Comparison of ENCODE assay signal across 18 cellular contexts in the genomic region with DNA sequence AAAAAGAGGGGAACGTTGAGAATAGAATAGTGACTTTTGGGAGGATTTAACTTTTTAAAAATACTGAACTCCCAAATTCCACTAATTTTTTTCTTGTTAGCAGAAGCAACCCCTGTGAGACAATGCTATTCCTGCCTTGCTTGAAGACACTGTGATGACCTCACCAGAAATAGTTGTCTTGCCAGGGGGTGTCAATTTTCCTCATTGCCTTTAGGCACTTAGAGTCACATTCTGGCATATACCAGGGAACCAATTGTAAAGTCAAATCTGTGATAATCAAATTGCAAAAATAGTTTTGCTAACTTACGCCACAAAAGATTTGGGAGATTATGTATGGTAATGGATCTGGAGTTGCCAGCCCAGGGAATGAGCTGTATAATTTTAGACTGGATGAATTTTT. TPM values are rescaled to one million over a fixed set of nuclear protein-coding genes. Genes with fewer than 3 reads are reported as not detected.
DNase-seq lines count a peak whose midpoint lies in the region; ATAC-seq and TF ChIP-seq lines count a peak whose summit lies in the region.
"Had no signal": no experiment of that assay in that cellular context is flagged by ENCODE, and none has a peak within 500 bp of the region (broad histone marks: within the 10 kb centered on the region; RNA-seq: fewer than 3 reads in every experiment).

No MANE protein-coding gene starts in this region.

- no peaks in the 10 kb centered on the region for H3K36me3 Mint-ChIP-seq in Caco-2 (ENCODE audit: insufficient read depth, unreplicated experiment)
- H3K36me3 Mint-ChIP-seq: CD4-positive, CD25-positive, alpha-beta regulatory T cell; CD8-positive, alpha-beta memory T cell had no signal

- intact Hi-C loops in Caco-2 (cut with micrococcal nuclease; ENCODE audit: unreplicated experiment), result no loop called here

- H3K9me2 ChIP-seq in GM23248 (ENCODE audit: insufficient read depth), result no peaks in the 10 kb centered on the region

- H2BK15ac ChIP-seq in mesendoderm (replicated peaks; ENCODE audit: low read depth), result no peak overlapping the region

- no peaks in the 10 kb centered on the region for H4K20me1 ChIP-seq in GM23248 (ENCODE audit: insufficient read depth)

- H3K27ac Mint-ChIP-seq in Caco-2 (ENCODE audit: unreplicated experiment), result no peak overlapping the region
- H3K27ac Mint-ChIP-seq: CD4-positive, CD25-positive, alpha-beta regulatory T cell; CD8-positive, alpha-beta memory T cell; GM23338 had no signal

- H3K9ac ChIP-seq in GM23248 (no peak overlapping the region), adipocyte (ENCODE audit: low read length) (no peak overlapping the region), mesendoderm (ENCODE audit: low read length) (no peak overlapping the region)

- H3K79me2 ChIP-seq in GM23248 (ENCODE audit: insufficient read depth) (no peaks in the 10 kb centered on the region), mesendoderm (ENCODE audit: control insufficient read depth, insufficient read depth, low read length) (no peaks in the 10 kb centered on the region)

- POLR2A ChIA-PET in Caco-2 (lab: Charles Lee), result no interaction called here

- no peak overlapping the region for H2BK120ac ChIP-seq in mesendoderm (ENCODE audit: low read depth, low read length)

- no peaks in the 10 kb centered on the region for H3K9me3 ChIP-seq in GM23248 (ENCODE audit: low read depth)
- no peaks in the 10 kb centered on the region for H3K9me3 ChIP-seq in adipocyte (ENCODE audit: control insufficient read depth, low read length)
- H3K9me3 ChIP-seq in Caco-2, result no peaks in the 10 kb centered on the region
- H3K9me3 ChIP-seq: BE2C had no signal

- no peaks in the 10 kb centered on the region for H3K9me3 Mint-ChIP-seq in Caco-2 (ENCODE audit: unreplicated experiment)
- H3K9me3 Mint-ChIP-seq: CD4-positive, CD25-positive, alpha-beta regulatory T cell; CD8-positive, alpha-beta memory T cell; GM23338 had no signal

- no peaks in the 10 kb centered on the region for H3K27me3 ChIP-seq in GM23248 (replicated peaks; ENCODE audit: insufficient read depth)
- H3K27me3 ChIP-seq in adipocyte (replicated peaks; ENCODE audit: control insufficient read depth, insufficient read depth, low read length), result no peaks in the 10 kb centered on the region
- no peaks in the 10 kb centered on the region for H3K27me3 ChIP-seq in mesendoderm (ENCODE audit: insufficient read depth, low read length, poor library complexity)
- no peaks in the 10 kb centered on the region; the same call in 1 of the 2 replicates for H3K27me3 ChIP-seq in Caco-2 (replicated peaks; ENCODE audit: control insufficient read depth, insufficient read depth, low read length)
- H3K27me3 ChIP-seq: BE2C had no signal

- peaks cover 12% of the 10 kb centered on the region for H3K27me3 Mint-ChIP-seq in Caco-2 (ENCODE audit: insufficient read depth, unreplicated experiment)

- no peak overlapping the region for H3K4me3 Mint-ChIP-seq in Caco-2 (ENCODE audit: unreplicated experiment)
- H3K4me3 Mint-ChIP-seq: CD4-positive, CD25-positive, alpha-beta regulatory T cell; CD8-positive, alpha-beta memory T cell; GM23338 had no signal

- no peak for TF ChIP-seq CTCF in Caco-2 (IDR thresholded peaks at IDR 0.05; ENCODE audit: insufficient read depth in 1 of 2, low read depth in 1 of 2, low read length in 1 of 2, severe bottlenecking in 1 of 2, unreplicated experiment in 1 of 2)

- in situ Hi-C loops in GM23248 (cut with MboI), result no loop called here

- 41 to 46% methylated on average over 2 of the region's 2 CpGs for WGBS in GM23248 (ENCODE audit: low coverage in 1 of 2, low lambda C conversion rate in 2 of 2, missing lambda C conversion rate in 2 of 2), 2 experiments
- WGBS in mesendoderm (ENCODE audit: extremely low coverage, insufficient coverage, low lambda C conversion rate), result no CpG with 5 or more reads among the region's 2 CpGs

- H3K36me3 ChIP-seq in GM23248 (ENCODE audit: low read depth), result no peaks in the 10 kb centered on the region
- no peaks in the 10 kb centered on the region for H3K36me3 ChIP-seq in adipocyte (ENCODE audit: control insufficient read depth, insufficient read depth, low read length, severe bottlenecking)
- no peaks in the 10 kb centered on the region for H3K36me3 ChIP-seq in mesendoderm (ENCODE audit: control insufficient read depth, insufficient read depth, low read length)
- H3K36me3 ChIP-seq in Caco-2 (ENCODE audit: control insufficient read depth, insufficient read depth, low read length), result no peaks in the 10 kb centered on the region
- H3K36me3 ChIP-seq: BE2C had no signal

- H3K23ac ChIP-seq in mesendoderm (ENCODE audit: low read length), result no peak overlapping the region

- H3K4me1 ChIP-seq in GM23248 (ENCODE audit: insufficient read depth) (no peaks in the 10 kb centered on the region), adipocyte (ENCODE audit: control insufficient read depth, insufficient read depth, low read length) (no peaks in the 10 kb centered on the region), mesendoderm (ENCODE audit: control insufficient read depth, low read depth, low read length) (no peaks in the 10 kb centered on the region), Caco-2 (no peaks in the 10 kb centered on the region)
- H3K4me1 ChIP-seq: BE2C had no signal

- DNase-seq in GM23248, result peak; percentile 17
- peak; percentile 22 for DNase-seq in adipocyte (ENCODE audit: low read depth)
- DNase-seq in mesendoderm, result peak; percentile 62
- no peak for DNase-seq in Caco-2
- no peak for DNase-seq in DMS 273 (lab: John Stamatoyannopoulos, UW; ENCODE audit: unreplicated experiment)
- DNase-seq: ACHN; BE2C; C1 segment of cervical spinal cord; CD4-positive, CD25-positive, alpha-beta regulatory T cell; CD8-positive, alpha-beta memory T cell; COR-L47; DMS153; DMS79; HCEC 1CT had no signal

- no peak overlapping the region for H3K4ac ChIP-seq in mesendoderm (ENCODE audit: low read depth, low read length)

- H2BK5ac ChIP-seq in mesendoderm (ENCODE audit: low read length), result no peak overlapping the region

- no peak overlapping the region for H4K5ac ChIP-seq in mesendoderm (ENCODE audit: low read length)

- ATAC-seq in GM19324 (IDR thresholded peaks at IDR 0.05; ENCODE audit: low FRiP score, unreplicated experiment), result no peak
- ATAC-seq: GM12878, GM23338 had no signal

- H3K4me2 ChIP-seq in GM23248 (ENCODE audit: unreplicated experiment), result no peak overlapping the region
- H3K4me2 ChIP-seq in mesendoderm (ENCODE audit: low read length), result no peak overlapping the region
- H3K4me2 ChIP-seq: GM23338 had no signal

- no peaks in the 10 kb centered on the region for H3K4me1 Mint-ChIP-seq in Caco-2 (ENCODE audit: low read depth, unreplicated experiment)
- H3K4me1 Mint-ChIP-seq: CD4-positive, CD25-positive, alpha-beta regulatory T cell; CD8-positive, alpha-beta memory T cell; GM23338 had no signal

- no peak overlapping the region for H3K56ac ChIP-seq in mesendoderm (ENCODE audit: low read length)

- H3K4me3 ChIP-seq in GM23248, result no peak overlapping the region
- H3K4me3 ChIP-seq in adipocyte (ENCODE audit: low read length), result no peak overlapping the region
- H3K4me3 ChIP-seq in mesendoderm (ENCODE audit: low read length), result no peak overlapping the region
- H3K4me3 ChIP-seq in Caco-2 (ENCODE audit: low read depth, low read length), result no peak overlapping the region
- H3K4me3 ChIP-seq: GM12878, GM23338 had no signal

- no TSS peak for BruUV-seq in Caco-2 (replicated peaks; lab: Mats Ljungman, UMichigan)

- CTCF ChIA-PET in Caco-2 (lab: Charles Lee), result no interaction called here

- H2AK5ac ChIP-seq in mesendoderm (ENCODE audit: low read length), result no peak overlapping the region

- H3F3A ChIP-seq in GM23248 (ENCODE audit: insufficient read depth), result no peaks in the 10 kb centered on the region

- H2AFZ ChIP-seq in GM23248, result no peak overlapping the region
- H2AFZ ChIP-seq: GM23338 had no signal

- H3K18ac ChIP-seq in mesendoderm (ENCODE audit: low read length), result no peak overlapping the region

- no peak overlapping the region for H3K27ac ChIP-seq in GM23248
- no peak overlapping the region for H3K27ac ChIP-seq in mesendoderm (ENCODE audit: low read depth, low read length)
- H3K27ac ChIP-seq: HL-60 had no signal

- H4K8ac ChIP-seq in mesendoderm (ENCODE audit: low read depth, low read length), result no peak overlapping the region

- no peaks in the 10 kb centered on the region for H3K79me1 ChIP-seq in mesendoderm (ENCODE audit: low read length)

RNA-seq across cellular contexts. Expression of a gene that starts 42.8 kb away (rescaled TPM):
- total RNA-seq in GM23248 (2014; rRNA removed; shearing (Covaris generic)), result 1,434 and 1,581 TPM in 2 replicates
- 921 and 936 TPM in 2 replicates for polyA plus RNA-seq in GM23248 (2016; fragmentation: Nextera tagmentation; extraction: Ambion mirVana)
- polyA plus RNA-seq in mesendoderm (2013, experiment 1 of 2), result 4,570 TPM
- polyA plus RNA-seq in mesendoderm (2013, experiment 2 of 2), result 4,487 TPM
- 2,213 and 2,442 TPM in 2 replicates for total RNA-seq in Caco-2 (2022)

Comparison
In these comparisons a context has a peak if more than half of its experiments do, and no peak if none do; other contexts are left out.
1. DNase-seq: peak in GM23248 (single experiment), adipocyte (single experiment) and mesendoderm (single experiment); none in Caco-2 (0 of 2) and DMS 273 (single experiment).